24 cellular contexts compared by ENCODE assay signal in genomic region chr21:31846690-31847089, GRCh38. TPM values are rescaled to one million over a fixed set of nuclear protein-coding genes. Genes with fewer than 3 reads are reported as not detected.
"Had no signal": no experiment of that assay in that cellular context is flagged by ENCODE, and none has a peak within 500 bp of the region (broad histone marks: within the 10 kb centered on the region; RNA-seq: fewer than 3 reads in every experiment).

No MANE protein-coding gene starts in this region.

- H3K9me3 ChIP-seq: gastrocnemius medialis, left lung, lower lobe of right lung, psoas muscle, right lobe of liver, stomach, thyroid gland, vagina had no signal

- H3K27ac ChIP-seq: gastrocnemius medialis, hepatocyte, left lung, lower lobe of right lung, psoas muscle, right lobe of liver, stomach, thyroid gland, vagina had no signal

- H3K79me2 ChIP-seq: hepatocyte had no signal

- H3K4me2 ChIP-seq: hepatocyte had no signal

- H3K27me3 ChIP-seq: gastrocnemius medialis, hepatocyte, right lobe of liver, thyroid gland, vagina had no signal

- DNase-seq: cortex of kidney; effector memory CD8-positive, alpha-beta T cell; erythroblast; foreskin fibroblast; gastrocnemius medialis; kidney; left lung; lower lobe of right lung; naive thymus-derived CD8-positive, alpha-beta T cell; nephron progenitor cell; nucleus accumbens; psoas muscle; right lobe of liver; stimulated activated CD4-positive, alpha-beta T cell treated with anti-CD3 and anti-CD28 coated beads, Interleukin-2, amount 100 ng/mL, for 24 hours; stimulated activated CD4-positive, alpha-beta T cell treated with anti-CD3 and anti-CD28 coated beads, Interleukin-4, amount 100 ng/mL, for 24 hours; stimulated activated naive CD4-positive, alpha-beta T cell treated with Interleukin-2 at 50 U/mL for 16 hours; stomach; thyroid gland; trophoblast cell had no signal

- ATAC-seq: effector memory CD8-positive, alpha-beta T cell; gastrocnemius medialis; left lung; lower lobe of right lung; naive thymus-derived CD8-positive, alpha-beta T cell; psoas muscle; stimulated activated effector memory CD8-positive, alpha-beta T cell treated with anti-CD3 and anti-CD28 coated beads, Interleukin-12 subunit alpha, Interleukin-12 subunit beta, amount 100 ng/mL, for 72 hours had no signal

- H2AFZ ChIP-seq: hepatocyte had no signal

- H3K4me1 ChIP-seq: gastrocnemius medialis, left lung, lower lobe of right lung, psoas muscle, right lobe of liver, stomach, thyroid gland, vagina had no signal

- H3K4me3 ChIP-seq: gastrocnemius medialis, hepatocyte, left lung, lower lobe of right lung, psoas muscle, right lobe of liver, stomach, thyroid gland, vagina had no signal

- H3K36me3 ChIP-seq: gastrocnemius medialis, left lung, lower lobe of right lung, right lobe of liver, stomach, thyroid gland, vagina had no signal

RNA-seq across cellular contexts. Expression of gene HUNK, which starts 26.1 kb away (rescaled TPM):
- total RNA-seq: glomerular endothelial cell, myocyte had no signal
